Comparison of ENCODE assay signal across 1 cellular context in the genomic region with DNA sequence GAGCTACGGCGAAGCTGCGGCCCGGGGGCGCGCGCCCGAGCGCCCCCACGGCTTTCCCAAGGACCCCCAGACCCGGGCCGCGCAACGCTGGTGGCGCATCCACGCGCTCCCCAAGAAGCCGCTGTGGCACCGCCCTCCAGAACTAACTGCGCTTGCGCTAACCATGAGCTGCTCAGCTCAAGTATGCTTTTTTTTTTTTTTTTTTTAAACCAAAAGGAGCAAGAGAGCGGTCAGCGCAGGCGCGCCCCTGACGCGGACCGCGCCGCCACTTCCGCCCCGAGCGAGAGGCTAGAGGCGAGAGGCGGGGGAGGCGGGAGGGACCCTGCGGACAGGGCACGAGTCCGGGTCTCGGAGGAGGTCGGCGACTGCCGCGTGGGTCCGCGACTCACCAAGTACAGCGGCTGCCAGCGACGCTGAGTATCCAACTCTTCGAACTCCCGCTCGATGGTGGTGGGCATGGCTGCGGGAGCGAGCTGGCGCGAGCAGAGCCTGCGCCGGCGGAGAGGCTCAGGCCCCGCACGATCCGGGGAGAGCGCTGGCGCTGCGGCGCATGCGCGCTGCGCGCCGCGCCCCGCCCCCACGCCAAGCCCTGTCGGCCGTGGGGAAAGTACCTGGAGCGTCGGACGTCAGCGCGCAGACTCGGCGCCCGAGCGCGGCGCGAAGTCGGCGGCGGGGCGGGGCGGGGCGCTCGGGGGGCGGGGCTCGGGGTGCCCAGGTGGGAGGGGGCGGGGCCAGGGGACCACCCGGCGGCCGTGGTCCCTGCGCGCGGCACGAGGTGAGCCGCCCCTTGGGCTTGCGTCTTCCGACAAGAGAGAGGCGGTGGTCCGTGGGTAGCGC.
TF ChIP-seq lines count a peak whose summit lies in the region.

A gene (minus strand): TSS at position 554 of the 837 bp plus-strand sequence. CDS start 96 bp downstream, at position 458.

TF ChIP-seq in K562, 482 proteins besides CTCF, POLR2A, EP300 and RAD21 (continued from another document and continues in another):
- TF ChIP-seq, protein P1, sequence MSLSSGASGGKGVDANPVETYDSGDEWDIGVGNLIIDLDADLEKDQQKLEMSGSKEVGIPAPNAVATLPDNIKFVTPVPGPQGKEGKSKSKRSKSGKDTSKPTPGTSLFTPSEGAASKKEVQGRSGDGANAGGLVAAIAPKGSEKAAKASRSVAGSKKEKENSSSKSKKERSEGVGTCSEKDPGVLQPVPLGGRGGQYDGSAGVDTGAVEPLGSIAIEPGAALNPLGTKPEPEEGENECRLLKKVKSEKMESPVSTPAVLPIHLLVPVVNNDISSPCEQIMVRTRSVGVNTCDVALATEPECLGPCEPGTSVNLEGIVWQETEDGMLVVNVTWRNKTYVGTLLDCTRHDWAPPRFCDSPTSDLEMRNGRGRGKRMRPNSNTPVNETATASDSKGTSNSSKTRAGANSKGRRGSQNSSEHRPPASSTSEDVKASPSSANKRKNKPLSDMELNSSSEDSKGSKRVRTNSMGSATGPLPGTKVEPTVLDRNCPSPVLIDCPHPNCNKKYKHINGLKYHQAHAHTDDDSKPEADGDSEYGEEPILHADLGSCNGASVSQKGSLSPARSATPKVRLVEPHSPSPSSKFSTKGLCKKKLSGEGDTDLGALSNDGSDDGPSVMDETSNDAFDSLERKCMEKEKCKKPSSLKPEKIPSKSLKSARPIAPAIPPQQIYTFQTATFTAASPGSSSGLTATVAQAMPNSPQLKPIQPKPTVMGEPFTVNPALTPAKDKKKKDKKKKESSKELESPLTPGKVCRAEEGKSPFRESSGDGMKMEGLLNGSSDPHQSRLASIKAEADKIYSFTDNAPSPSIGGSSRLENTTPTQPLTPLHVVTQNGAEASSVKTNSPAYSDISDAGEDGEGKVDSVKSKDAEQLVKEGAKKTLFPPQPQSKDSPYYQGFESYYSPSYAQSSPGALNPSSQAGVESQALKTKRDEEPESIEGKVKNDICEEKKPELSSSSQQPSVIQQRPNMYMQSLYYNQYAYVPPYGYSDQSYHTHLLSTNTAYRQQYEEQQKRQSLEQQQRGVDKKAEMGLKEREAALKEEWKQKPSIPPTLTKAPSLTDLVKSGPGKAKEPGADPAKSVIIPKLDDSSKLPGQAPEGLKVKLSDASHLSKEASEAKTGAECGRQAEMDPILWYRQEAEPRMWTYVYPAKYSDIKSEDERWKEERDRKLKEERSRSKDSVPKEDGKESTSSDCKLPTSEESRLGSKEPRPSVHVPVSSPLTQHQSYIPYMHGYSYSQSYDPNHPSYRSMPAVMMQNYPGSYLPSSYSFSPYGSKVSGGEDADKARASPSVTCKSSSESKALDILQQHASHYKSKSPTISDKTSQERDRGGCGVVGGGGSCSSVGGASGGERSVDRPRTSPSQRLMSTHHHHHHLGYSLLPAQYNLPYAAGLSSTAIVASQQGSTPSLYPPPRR (CRISPR knock-in tag; IDR thresholded peaks at IDR 0.05; ENCODE audit: borderline replicate concordance): no peak
- TF ChIP-seq HNRNPLL (IDR thresholded peaks at IDR 0.05; ENCODE audit: low read depth, low read length, poor library complexity, severe bottlenecking) (peak; percentile 93), FOXJ2 (tag; IDR thresholded peaks at IDR 0.05) (0 out of 2 replicates have a peak, but pooled peaks have one; percentile 44), NR2F6 (CRISPR knock-in tag; IDR thresholded peaks at IDR 0.05) (0 out of 2 replicates have a peak, but pooled peaks have one; percentile 17), TARDBP (IDR thresholded peaks at IDR 0.05) (0 out of 2 replicates have a peak, but pooled peaks have one; percentile 29), ZNF766 (CRISPR knock-in tag; conservative IDR thresholded peaks at IDR 0.05) (0 out of 2 replicates have a peak, but pooled peaks have one; percentile 68), ZNF830 (CRISPR knock-in tag; IDR thresholded peaks at IDR 0.05) (peak; percentile 41; the same call in 1 of the 2 replicates), EWSR1 (IDR thresholded peaks at IDR 0.05; ENCODE audit: borderline replicate concordance, low read depth, partially characterized antibody) (no peak), RNF2 (IDR thresholded peaks at IDR 0.05) (peak; percentile 58), PURB (CRISPR knock-in tag; IDR thresholded peaks at IDR 0.05; ENCODE audit: low read depth) (no peak), KDM1A (IDR thresholded peaks at IDR 0.05) (no peak), ZC3H4 (CRISPR knock-in tag; IDR thresholded peaks at IDR 0.05; ENCODE audit: borderline replicate concordance) (no peak), RBM25 (IDR thresholded peaks at IDR 0.05; ENCODE audit: low read depth, low read length, severe bottlenecking) (no peak), KAT8 (IDR thresholded peaks at IDR 0.05; ENCODE audit: low read depth) (no peak), NCOA1 (IDR thresholded peaks at IDR 0.05; ENCODE audit: low read depth) (no peak; the same call in 1 of the 2 replicates), STAT5A (IDR thresholded peaks at IDR 0.05; ENCODE audit: borderline replicate concordance, low read length) (no peak), LEF1 (IDR thresholded peaks at IDR 0.05) (no peak), KLF1 (tag; IDR thresholded peaks at IDR 0.05) (peak; percentile 79; the same call in 1 of the 2 replicates), JUND (IDR thresholded peaks at IDR 0.05; ENCODE audit: borderline replicate concordance, low read depth, low read length) (peak; percentile 20), JUND (tag; IDR thresholded peaks at IDR 0.05; ENCODE audit: borderline replicate concordance, low read depth, low read length) (no peak), TGIF2 (CRISPR knock-in tag; IDR thresholded peaks at IDR 0.05) (no peak), ARHGAP35 (IDR thresholded peaks at IDR 0.05; ENCODE audit: partially characterized antibody) (no peak)
- TF ChIP-seq, protein P2, sequence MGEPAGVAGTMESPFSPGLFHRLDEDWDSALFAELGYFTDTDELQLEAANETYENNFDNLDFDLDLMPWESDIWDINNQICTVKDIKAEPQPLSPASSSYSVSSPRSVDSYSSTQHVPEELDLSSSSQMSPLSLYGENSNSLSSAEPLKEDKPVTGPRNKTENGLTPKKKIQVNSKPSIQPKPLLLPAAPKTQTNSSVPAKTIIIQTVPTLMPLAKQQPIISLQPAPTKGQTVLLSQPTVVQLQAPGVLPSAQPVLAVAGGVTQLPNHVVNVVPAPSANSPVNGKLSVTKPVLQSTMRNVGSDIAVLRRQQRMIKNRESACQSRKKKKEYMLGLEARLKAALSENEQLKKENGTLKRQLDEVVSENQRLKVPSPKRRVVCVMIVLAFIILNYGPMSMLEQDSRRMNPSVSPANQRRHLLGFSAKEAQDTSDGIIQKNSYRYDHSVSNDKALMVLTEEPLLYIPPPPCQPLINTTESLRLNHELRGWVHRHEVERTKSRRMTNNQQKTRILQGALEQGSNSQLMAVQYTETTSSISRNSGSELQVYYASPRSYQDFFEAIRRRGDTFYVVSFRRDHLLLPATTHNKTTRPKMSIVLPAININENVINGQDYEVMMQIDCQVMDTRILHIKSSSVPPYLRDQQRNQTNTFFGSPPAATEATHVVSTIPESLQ (CRISPR knock-in tag; IDR thresholded peaks at IDR 0.05): 0 out of 2 replicates have a peak, but pooled peaks have one; percentile 73
- TF ChIP-seq, protein P3, sequence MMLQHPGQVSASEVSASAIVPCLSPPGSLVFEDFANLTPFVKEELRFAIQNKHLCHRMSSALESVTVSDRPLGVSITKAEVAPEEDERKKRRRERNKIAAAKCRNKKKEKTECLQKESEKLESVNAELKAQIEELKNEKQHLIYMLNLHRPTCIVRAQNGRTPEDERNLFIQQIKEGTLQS (IDR thresholded peaks at IDR 0.05): no peak
- TF ChIP-seq, protein P3 (CRISPR knock-in tag; conservative IDR thresholded peaks at IDR 0.05): no peak
- TF ChIP-seq, protein P4, sequence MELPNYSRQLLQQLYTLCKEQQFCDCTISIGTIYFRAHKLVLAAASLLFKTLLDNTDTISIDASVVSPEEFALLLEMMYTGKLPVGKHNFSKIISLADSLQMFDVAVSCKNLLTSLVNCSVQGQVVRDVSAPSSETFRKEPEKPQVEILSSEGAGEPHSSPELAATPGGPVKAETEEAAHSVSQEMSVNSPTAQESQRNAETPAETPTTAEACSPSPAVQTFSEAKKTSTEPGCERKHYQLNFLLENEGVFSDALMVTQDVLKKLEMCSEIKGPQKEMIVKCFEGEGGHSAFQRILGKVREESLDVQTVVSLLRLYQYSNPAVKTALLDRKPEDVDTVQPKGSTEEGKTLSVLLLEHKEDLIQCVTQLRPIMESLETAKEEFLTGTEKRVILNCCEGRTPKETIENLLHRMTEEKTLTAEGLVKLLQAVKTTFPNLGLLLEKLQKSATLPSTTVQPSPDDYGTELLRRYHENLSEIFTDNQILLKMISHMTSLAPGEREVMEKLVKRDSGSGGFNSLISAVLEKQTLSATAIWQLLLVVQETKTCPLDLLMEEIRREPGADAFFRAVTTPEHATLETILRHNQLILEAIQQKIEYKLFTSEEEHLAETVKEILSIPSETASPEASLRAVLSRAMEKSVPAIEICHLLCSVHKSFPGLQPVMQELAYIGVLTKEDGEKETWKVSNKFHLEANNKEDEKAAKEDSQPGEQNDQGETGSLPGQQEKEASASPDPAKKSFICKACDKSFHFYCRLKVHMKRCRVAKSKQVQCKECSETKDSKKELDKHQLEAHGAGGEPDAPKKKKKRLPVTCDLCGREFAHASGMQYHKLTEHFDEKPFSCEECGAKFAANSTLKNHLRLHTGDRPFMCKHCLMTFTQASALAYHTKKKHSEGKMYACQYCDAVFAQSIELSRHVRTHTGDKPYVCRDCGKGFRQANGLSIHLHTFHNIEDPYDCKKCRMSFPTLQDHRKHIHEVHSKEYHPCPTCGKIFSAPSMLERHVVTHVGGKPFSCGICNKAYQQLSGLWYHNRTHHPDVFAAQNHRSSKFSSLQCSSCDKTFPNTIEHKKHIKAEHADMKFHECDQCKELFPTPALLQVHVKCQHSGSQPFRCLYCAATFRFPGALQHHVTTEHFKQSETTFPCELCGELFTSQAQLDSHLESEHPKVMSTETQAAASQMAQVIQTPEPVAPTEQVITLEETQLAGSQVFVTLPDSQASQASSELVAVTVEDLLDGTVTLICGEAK (IDR thresholded peaks at IDR 0.05): peak; percentile 59
- TF ChIP-seq, protein P4 (CRISPR knock-in tag; IDR thresholded peaks at IDR 0.05): no peak
- TF ChIP-seq, protein P5, sequence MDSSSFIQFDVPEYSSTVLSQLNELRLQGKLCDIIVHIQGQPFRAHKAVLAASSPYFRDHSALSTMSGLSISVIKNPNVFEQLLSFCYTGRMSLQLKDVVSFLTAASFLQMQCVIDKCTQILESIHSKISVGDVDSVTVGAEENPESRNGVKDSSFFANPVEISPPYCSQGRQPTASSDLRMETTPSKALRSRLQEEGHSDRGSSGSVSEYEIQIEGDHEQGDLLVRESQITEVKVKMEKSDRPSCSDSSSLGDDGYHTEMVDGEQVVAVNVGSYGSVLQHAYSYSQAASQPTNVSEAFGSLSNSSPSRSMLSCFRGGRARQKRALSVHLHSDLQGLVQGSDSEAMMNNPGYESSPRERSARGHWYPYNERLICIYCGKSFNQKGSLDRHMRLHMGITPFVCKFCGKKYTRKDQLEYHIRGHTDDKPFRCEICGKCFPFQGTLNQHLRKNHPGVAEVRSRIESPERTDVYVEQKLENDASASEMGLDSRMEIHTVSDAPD (CRISPR knock-in tag; IDR thresholded peaks at IDR 0.05): no peak
- TF ChIP-seq, protein P6, sequence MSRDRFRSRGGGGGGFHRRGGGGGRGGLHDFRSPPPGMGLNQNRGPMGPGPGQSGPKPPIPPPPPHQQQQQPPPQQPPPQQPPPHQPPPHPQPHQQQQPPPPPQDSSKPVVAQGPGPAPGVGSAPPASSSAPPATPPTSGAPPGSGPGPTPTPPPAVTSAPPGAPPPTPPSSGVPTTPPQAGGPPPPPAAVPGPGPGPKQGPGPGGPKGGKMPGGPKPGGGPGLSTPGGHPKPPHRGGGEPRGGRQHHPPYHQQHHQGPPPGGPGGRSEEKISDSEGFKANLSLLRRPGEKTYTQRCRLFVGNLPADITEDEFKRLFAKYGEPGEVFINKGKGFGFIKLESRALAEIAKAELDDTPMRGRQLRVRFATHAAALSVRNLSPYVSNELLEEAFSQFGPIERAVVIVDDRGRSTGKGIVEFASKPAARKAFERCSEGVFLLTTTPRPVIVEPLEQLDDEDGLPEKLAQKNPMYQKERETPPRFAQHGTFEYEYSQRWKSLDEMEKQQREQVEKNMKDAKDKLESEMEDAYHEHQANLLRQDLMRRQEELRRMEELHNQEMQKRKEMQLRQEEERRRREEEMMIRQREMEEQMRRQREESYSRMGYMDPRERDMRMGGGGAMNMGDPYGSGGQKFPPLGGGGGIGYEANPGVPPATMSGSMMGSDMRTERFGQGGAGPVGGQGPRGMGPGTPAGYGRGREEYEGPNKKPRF (IDR thresholded peaks at IDR 0.05; ENCODE audit: low read depth, low read length): no peak
- TF ChIP-seq, protein P7, sequence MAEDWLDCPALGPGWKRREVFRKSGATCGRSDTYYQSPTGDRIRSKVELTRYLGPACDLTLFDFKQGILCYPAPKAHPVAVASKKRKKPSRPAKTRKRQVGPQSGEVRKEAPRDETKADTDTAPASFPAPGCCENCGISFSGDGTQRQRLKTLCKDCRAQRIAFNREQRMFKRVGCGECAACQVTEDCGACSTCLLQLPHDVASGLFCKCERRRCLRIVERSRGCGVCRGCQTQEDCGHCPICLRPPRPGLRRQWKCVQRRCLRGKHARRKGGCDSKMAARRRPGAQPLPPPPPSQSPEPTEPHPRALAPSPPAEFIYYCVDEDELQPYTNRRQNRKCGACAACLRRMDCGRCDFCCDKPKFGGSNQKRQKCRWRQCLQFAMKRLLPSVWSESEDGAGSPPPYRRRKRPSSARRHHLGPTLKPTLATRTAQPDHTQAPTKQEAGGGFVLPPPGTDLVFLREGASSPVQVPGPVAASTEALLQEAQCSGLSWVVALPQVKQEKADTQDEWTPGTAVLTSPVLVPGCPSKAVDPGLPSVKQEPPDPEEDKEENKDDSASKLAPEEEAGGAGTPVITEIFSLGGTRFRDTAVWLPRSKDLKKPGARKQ (CRISPR knock-in tag; IDR thresholded peaks at IDR 0.05): no peak
